In genomic region chr15:40338921-40339620, GRCh38 we compare ENCODE assay signal across 9 cellular contexts. TPM values are rescaled to one million over a fixed set of nuclear protein-coding genes. Genes with fewer than 3 reads are reported as not detected.
DNase-seq lines count a peak whose midpoint lies in the region; ATAC-seq and TF ChIP-seq lines count a peak whose summit lies in the region.
"Had no signal": no experiment of that assay in that cellular context is flagged by ENCODE, and none has a peak within 500 bp of the region (broad histone marks: within the 10 kb centered on the region; RNA-seq: fewer than 3 reads in every experiment).

No MANE protein-coding gene starts in this region.

- no peaks in the 10 kb centered on the region for H3K9me3 Mint-ChIP-seq in neural progenitor cell
- no peaks in the 10 kb centered on the region for H3K9me3 Mint-ChIP-seq in progenitor cell of endocrine pancreas (ENCODE audit: low read depth)

- H3K79me2 ChIP-seq in neural progenitor cell (ENCODE audit: low read depth): no peaks in the 10 kb centered on the region

- H3K27me3 ChIP-seq in RWPE2 (ENCODE audit: insufficient read depth, poor library complexity, severe bottlenecking) (no peaks in the 10 kb centered on the region), neural progenitor cell (peaks cover 8% of the 10 kb centered on the region)

- H4K20me1 ChIP-seq in neural progenitor cell (ENCODE audit: low read depth): no peaks in the 10 kb centered on the region

- no peak overlapping the region for H3K9ac ChIP-seq in neural progenitor cell

- no peak overlapping the region for H2AFZ ChIP-seq in neural progenitor cell (replicated peaks)

- CTCF ChIA-PET in AG04449 (lab: Yijun Ruan, JAX): interaction anchor here (0.8 to 21.8 kb wide), 17 partner anchors 10 to 121 kb away, joined by 3 to 385 read pairs (median 6); partner anchors contain the start of genes ANKRD63, DISP2, INAFM2 and IVD

- H3K4me2 ChIP-seq in neural progenitor cell: no peak overlapping the region

- H3K4me1 ChIP-seq in RWPE2 (ENCODE audit: insufficient read depth, poor library complexity, severe bottlenecking): peaks cover 53% of the 10 kb centered on the region
- peaks cover 11% of the 10 kb centered on the region for H3K4me1 ChIP-seq in neural progenitor cell

- H3K36me3 Mint-ChIP-seq in neural progenitor cell (no peaks in the 10 kb centered on the region), progenitor cell of endocrine pancreas (ENCODE audit: insufficient read depth) (no peaks in the 10 kb centered on the region)

- TF ChIP-seq CTCF in AG04449 (IDR thresholded peaks at IDR 0.05; ENCODE audit: insufficient read depth, low read length, missing control alignments) (no peak), RWPE2 (IDR thresholded peaks at IDR 0.05; ENCODE audit: poor library complexity, severe bottlenecking) (no peak), fibroblast of mammary gland (conservative IDR thresholded peaks at IDR 0.05; ENCODE audit: control insufficient read depth, insufficient read depth, low read depth, low read length) (no peak), neural progenitor cell (IDR thresholded peaks at IDR 0.05) (no peak), progenitor cell of endocrine pancreas (IDR thresholded peaks at IDR 0.05; ENCODE audit: unreplicated experiment) (no peak)

- ATAC-seq in RWPE2 (ENCODE audit: low read depth) (peak; percentile 60), GM21390 (IDR thresholded peaks at IDR 0.05; ENCODE audit: unreplicated experiment) (no peak)

- peaks cover 18% of the 10 kb centered on the region for H3K4me1 Mint-ChIP-seq in neural progenitor cell
- peaks cover 4% of the 10 kb centered on the region for H3K4me1 Mint-ChIP-seq in progenitor cell of endocrine pancreas (ENCODE audit: low read depth)

- H3K4me3 ChIP-seq in AG04449 (ENCODE audit: low read depth, low read length) (peak overlapping the region; percentile 58), RWPE2 (ENCODE audit: severe bottlenecking) (peak overlapping the region; percentile 39), fibroblast of mammary gland (ENCODE audit: control insufficient read depth, low read depth, low read length) (no peak overlapping the region), neural progenitor cell (no peak overlapping the region)

- H3K36me3 ChIP-seq in RWPE2 (ENCODE audit: low read depth) (peaks cover 40% of the 10 kb centered on the region), neural progenitor cell (no peaks in the 10 kb centered on the region)

- H3K4me3 Mint-ChIP-seq in neural progenitor cell: peak overlapping the region; percentile 41
- no peak overlapping the region for H3K4me3 Mint-ChIP-seq in progenitor cell of endocrine pancreas (ENCODE audit: low read depth)

- POLR2A ChIA-PET in AG04449 (lab: Yijun Ruan, JAX): interaction anchor here (0.9 to 5.2 kb wide), 7 partner anchors 10 to 83 kb away, joined by 3 to 81 read pairs (median 3); partner anchors contain the start of gene INAFM2

- DNase-seq in AG04449 (ENCODE audit: low read depth, low spot score) (peak; percentile 76), RWPE2 (ENCODE audit: low spot score) (peak; percentile 95), fibroblast of mammary gland (ENCODE audit: low read depth) (peak; percentile 58), neural progenitor cell (ENCODE audit: low spot score) (no peak), DMS 273 treated with DMSO at 0.1 percent for 48 hours (lab: John Stamatoyannopoulos, UW) (no peak), progenitor cell of endocrine pancreas (ENCODE audit: low spot score, unreplicated experiment) (no peak), HuH-7 (ENCODE audit: low spot score) (no peak)
- DNase-seq: stimulated activated naive CD4-positive, alpha-beta T cell had no signal

- H3K27me3 Mint-ChIP-seq in neural progenitor cell (ENCODE audit: insufficient read depth, low read depth) (peaks cover 5% of the 10 kb centered on the region), progenitor cell of endocrine pancreas (peaks cover 22% of the 10 kb centered on the region)

- H3K27ac Mint-ChIP-seq in neural progenitor cell: no peak overlapping the region
- H3K27ac Mint-ChIP-seq in progenitor cell of endocrine pancreas: no peak overlapping the region

- no peaks in the 10 kb centered on the region for H3F3A ChIP-seq in neural progenitor cell (ENCODE audit: low read depth)

- no peaks in the 10 kb centered on the region for H3K9me3 ChIP-seq in RWPE2 (ENCODE audit: severe bottlenecking)
- H3K9me3 ChIP-seq in neural progenitor cell (ENCODE audit: low read depth): no peaks in the 10 kb centered on the region

- H3K27ac ChIP-seq in RWPE2 (ENCODE audit: poor library complexity, severe bottlenecking): peak overlapping the region; percentile 97
- H3K27ac ChIP-seq in neural progenitor cell: no peak overlapping the region

RNA-seq across cellular contexts. Expression of gene CCDC9B, which starts 1.7 kb away (rescaled TPM):
- 0.25 TPM in 1 of 2 replicates, not detected in the other for total RNA-seq in neural progenitor cell (ENCODE audit: low replicate concordance)
- 0.07 and 0.11 TPM in 2 replicates for total RNA-seq in progenitor cell of endocrine pancreas

RNA-seq across cellular contexts. Expression of gene PHGR1, which starts 11.8 kb away (rescaled TPM):
- total RNA-seq in neural progenitor cell (ENCODE audit: low replicate concordance): not detected in 2 replicates
- 0.79 TPM in 1 of 2 replicates, not detected in the other for total RNA-seq in progenitor cell of endocrine pancreas

RNA-seq across cellular contexts. Expression of gene INAFM2, which starts 15.6 kb away (rescaled TPM):
- 11.5 and 18.2 TPM in 2 replicates for total RNA-seq in neural progenitor cell (ENCODE audit: low replicate concordance)
- 12.9 and 14.9 TPM in 2 replicates for total RNA-seq in progenitor cell of endocrine pancreas

RNA-seq across cellular contexts. Expression of gene DISP2, which starts 18.9 kb away (rescaled TPM):
- 0.06 TPM in 1 of 2 replicates, not detected in the other for total RNA-seq in neural progenitor cell (ENCODE audit: low replicate concordance)
- 1.0 and 3.2 TPM in 2 replicates for total RNA-seq in progenitor cell of endocrine pancreas

RNA-seq across cellular contexts. Expression of gene PLCB2, which starts 31.3 kb away (rescaled TPM):
- total RNA-seq in neural progenitor cell (ENCODE audit: low replicate concordance) (0.56 and 2.1 TPM in 2 replicates), progenitor cell of endocrine pancreas (2.5 and 2.8 TPM in 2 replicates)

Comparison
In these comparisons a context has a peak if more than half of its experiments do, and no peak if none do; other contexts are left out.
1. DNase-seq: peak in AG04449 (single experiment), RWPE2 (single experiment) and fibroblast of mammary gland (single experiment); none in neural progenitor cell (single experiment), DMS 273 treated with DMSO at 0.1 percent for 48 hours (single experiment), progenitor cell of endocrine pancreas (single experiment) and HuH-7 (single experiment).
2. H3K4me3 ChIP-seq: peak in AG04449 (single experiment) and RWPE2 (single experiment); none in fibroblast of mammary gland (single experiment) and neural progenitor cell (single experiment).